Comparison of ENCODE assay signal across 18 cellular contexts in genomic region chr7:120189623-120190022, GRCh38.
"Had no signal": no experiment of that assay in that cellular context is flagged by ENCODE, and none has a peak within 500 bp of the region (broad histone marks: within the 10 kb centered on the region; RNA-seq: fewer than 3 reads in every experiment).

No MANE protein-coding gene starts in this region.

- H3K27ac ChIP-seq: SJSA1, SK-N-MC had no signal

- DNase-seq: Karpas-422, KG1, MG63, NCI-H1092 treated with DMSO at 0.1 percent for 48 hours, NCI-H1436, NCI-H187 treated with DMSO at 0.1 percent for 48 hours, NCI-H2029 treated with DMSO at 0.1 percent for 48 hours, NCI-H2171 treated with DMSO at 0.1 percent for 48 hours, NCI-H510A, NCI-H524 treated with DMSO at 0.1 percent for 48 hours, NCI-H69, NCI-H774, Right ventricle myocardium superior, RPMI8226, SIG-M5 had no signal

- H3K27me3 ChIP-seq: MG63, SJSA1 had no signal

- H3K4me3 ChIP-seq: MG63, SJSA1, SK-N-MC had no signal

- H3K4me1 ChIP-seq: SJSA1 had no signal

- H3K9me3 ChIP-seq: MG63, SJSA1 had no signal

- H3K36me3 ChIP-seq: MG63, SJSA1 had no signal

- FAIRE-seq: RCC 7860 had no signal
